In the genomic region with DNA sequence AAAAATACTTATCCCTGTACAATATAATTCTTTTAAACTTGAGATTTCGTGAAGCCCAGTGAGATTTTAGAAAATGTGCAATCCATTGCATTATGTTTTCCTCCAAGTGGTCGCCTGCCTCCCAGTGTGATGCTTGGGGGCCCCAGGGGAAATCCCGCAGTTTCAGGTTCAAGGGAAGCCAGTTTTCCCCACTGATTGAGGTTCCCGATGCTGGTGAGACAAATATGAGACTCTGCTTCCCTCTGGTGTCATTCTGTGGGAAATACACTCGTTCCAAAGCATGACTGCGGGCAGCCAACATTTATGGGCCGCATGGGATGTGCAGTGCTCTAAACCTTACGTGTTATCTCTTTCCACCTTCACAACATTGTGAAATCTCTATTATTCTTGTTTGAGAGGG, we compare ENCODE assay signal across 8 cellular contexts.
DNase-seq lines count a peak whose midpoint lies in the region; ATAC-seq, FAIRE-seq and TF ChIP-seq lines count a peak whose summit lies in the region.

No MANE protein-coding gene starts in this region.

- no peak overlapping the region for H4K91ac ChIP-seq in H1 (replicated peaks; ENCODE audit: insufficient read length, low read length)

- ATAC-seq in upper lobe of right lung: peak; percentile 69
- no peak for ATAC-seq in HG03097 (IDR thresholded peaks at IDR 0.05; ENCODE audit: low FRiP score, unreplicated experiment)

- 41% methylated on average over 8 of the region's 8 CpGs; no CpG with 5 or more reads in 1 of the 2 experiments for WGBS in H1 (ENCODE audit: extremely low coverage in 1 of 2, insufficient coverage in 1 of 2, insufficient read length in 1 of 2, insufficient replicate concordance in 2 of 2, low coverage in 1 of 2, low lambda C conversion rate in 2 of 2, missing lambda C conversion rate in 1 of 2), 2 experiments

- H3K4me2 ChIP-seq in H1 (ENCODE audit: insufficient read depth in 1 of 2, low read depth in 2 of 2, low read length in 2 of 2): no peak overlapping the region

- H3K27ac Mint-ChIP-seq in activated CD4-positive, alpha-beta T cell treated with anti-CD3 and anti-CD28 coated beads, Interleukin-2, amount 10 ng/mL, durations not matched to agents 24 days and 14 days: no peak overlapping the region

- no peaks in the 10 kb centered on the region for H4K20me1 ChIP-seq in H1 (replicated peaks in 1 of 2; ENCODE audit: control insufficient read depth in 1 of 2, insufficient read depth in 2 of 2, low read length in 2 of 2)

- no peak overlapping the region for H3K14ac ChIP-seq in H1 (ENCODE audit: insufficient read length)

- peaks cover 30% of the 10 kb centered on the region for H3K36me3 Mint-ChIP-seq in activated CD4-positive, alpha-beta T cell treated with anti-CD3 and anti-CD28 coated beads, Interleukin-2, amount 10 ng/mL, durations not matched to agents 24 days and 14 days (ENCODE audit: low read depth)

- peaks cover 29% of the 10 kb centered on the region for H3K4me1 Mint-ChIP-seq in activated CD4-positive, alpha-beta T cell treated with anti-CD3 and anti-CD28 coated beads, Interleukin-2, amount 10 ng/mL, durations not matched to agents 24 days and 14 days

- peak overlapping the region; percentile 31 for H3K4me3 Mint-ChIP-seq in activated CD4-positive, alpha-beta T cell treated with anti-CD3 and anti-CD28 coated beads, Interleukin-2, amount 10 ng/mL, durations not matched to agents 24 days and 14 days

- TF ChIP-seq RAD21 in H1 (IDR thresholded peaks at IDR 0.05 in 1 of 2, conservative IDR thresholded peaks at IDR 0.05 in 1 of 2; ENCODE audit: low read depth in 2 of 2, low read length in 2 of 2): peak; percentile 98 to 99

- no peak overlapping the region for H2BK12ac ChIP-seq in H1 (ENCODE audit: low read depth, low read length)

- H2BK120ac ChIP-seq in H1 (replicated peaks; ENCODE audit: low read depth, low read length): no peak overlapping the region

- no peak overlapping the region for H2AFZ ChIP-seq in H1 (ENCODE audit: low read length)

- intact Hi-C loops in cardiac septum (cut with DNase I) (loop anchor here (5.0 kb wide), 1 partner anchor 299 kb away; no protein-coding TSS in a partner anchor), upper lobe of right lung (cut with DNase I) (no loop called here)
- intact Hi-C loops in activated CD4-positive, alpha-beta T cell treated with anti-CD3 and anti-CD28 coated beads, Interleukin-2, amount 10 ng/mL, durations not matched to agents 24 days and 14 days (cut with micrococcal nuclease): loop anchor here (1.0 to 5.0 kb wide), 2 partner anchors 235 to 299 kb away; no protein-coding TSS in a partner anchor

- POLR2A ChIA-PET in H1 (lab: Charles Lee; ENCODE audit: partially characterized antibody): interaction anchor here (0.7 to 1.1 kb wide), 2 partner anchors 26 to 416 kb away, joined by 3 to 4 read pairs; no protein-coding TSS in a partner anchor

- no peak overlapping the region for H4K5ac ChIP-seq in H1 (ENCODE audit: insufficient read length, low read depth, low read length)

- peak; percentile 59 for TF ChIP-seq CTCF in cardiac muscle cell (IDR thresholded peaks at IDR 0.05; ENCODE audit: low read depth, low read length)
- peak; percentile 62 to 89 (median 87) for TF ChIP-seq CTCF in H1 (IDR thresholded peaks at IDR 0.05; ENCODE audit: control extremely low read depth in 1 of 3, insufficient read depth in 1 of 3, low read depth in 1 of 3, low read length in 3 of 3)
- peak; percentile 62 for TF ChIP-seq CTCF in upper lobe of right lung (IDR thresholded peaks at IDR 0.05)

- no peak overlapping the region for H3K9ac ChIP-seq in H1 (replicated peaks in 1 of 4; ENCODE audit: extremely low read depth in 1 of 4, low read depth in 3 of 4, low read length in 3 of 4)

- H2BK5ac ChIP-seq in H1 (ENCODE audit: low read depth, low read length): no peak overlapping the region

- H3K79me2 ChIP-seq in H1 (ENCODE audit: control insufficient read depth in 1 of 2, insufficient read depth in 2 of 2, low read length in 2 of 2): no peaks in the 10 kb centered on the region

- H4K8ac ChIP-seq in H1 (ENCODE audit: extremely low read depth, insufficient read depth, low read length): no peak overlapping the region

- no peak overlapping the region for H3K18ac ChIP-seq in H1 (ENCODE audit: extremely low read depth, low read length)

- no peaks in the 10 kb centered on the region for H3K27me3 Mint-ChIP-seq in activated CD4-positive, alpha-beta T cell treated with anti-CD3 and anti-CD28 coated beads, Interleukin-2, amount 10 ng/mL, durations not matched to agents 24 days and 14 days

- H2BK15ac ChIP-seq in H1 (ENCODE audit: low read length): no peak overlapping the region

- no peaks in the 10 kb centered on the region for H3K79me1 ChIP-seq in H1 (ENCODE audit: low read depth, low read length)

- H3K27ac ChIP-seq in cardiac muscle cell (no peak overlapping the region), H1 (ENCODE audit: low read depth, low read length) (no peak overlapping the region), upper lobe of right lung (no peak overlapping the region)

- CTCF ChIA-PET in H1 (lab: Charles Lee; ENCODE audit: partially characterized antibody): interaction anchor here (0.6 to 6.1 kb wide), 47 partner anchors 9 to 554 kb away, joined by 3 to 45 read pairs (median 4); a partner anchor contains a TSS

- no peak for TF ChIP-seq EP300 in H1 (IDR thresholded peaks at IDR 0.05; ENCODE audit: borderline replicate concordance in 1 of 2, low read depth in 2 of 2, low read length in 2 of 2)

- H3K56ac ChIP-seq in H1 (replicated peaks; ENCODE audit: insufficient read length, low read depth, low read length): no peak overlapping the region

- DNase-seq in cardiac muscle cell (ENCODE audit: low read depth in 1 of 2, low spot score in 1 of 2): peak; percentile 61 to 65
- no peak for DNase-seq in cardiac septum (ENCODE audit: low spot score)
- DNase-seq in NCI-H1930 (lab: John Stamatoyannopoulos, UW): peak; percentile 27 to 49
- DNase-seq in activated CD4-positive, alpha-beta T cell treated with anti-CD3 and anti-CD28 coated beads, Interleukin-2, amount 10 ng/mL, durations not matched to agents 24 days and 14 days: peak; percentile 81
- DNase-seq in H1 (ENCODE audit: low read depth in 1 of 2, low spot score in 2 of 2): peak in 1 of 2 experiments; percentile 70
- DNase-seq in mucosa of gallbladder (ENCODE audit: low spot score): peak; percentile 48
- DNase-seq in upper lobe of right lung: no peak

- no peak overlapping the region for H2BK20ac ChIP-seq in H1 (ENCODE audit: low read length)

- H3K9me3 Mint-ChIP-seq in activated CD4-positive, alpha-beta T cell treated with anti-CD3 and anti-CD28 coated beads, Interleukin-2, amount 10 ng/mL, durations not matched to agents 24 days and 14 days: no peaks in the 10 kb centered on the region

- H3K4me1 ChIP-seq in cardiac muscle cell (ENCODE audit: low read depth): no peaks in the 10 kb centered on the region
- no peaks in the 10 kb centered on the region; a peak in 1 of 7 replicates for H3K4me1 ChIP-seq in H1 (replicated peaks in 1 of 4; ENCODE audit: control insufficient read depth in 3 of 4, insufficient read depth in 4 of 4, low read length in 3 of 4)
- no peaks in the 10 kb centered on the region for H3K4me1 ChIP-seq in upper lobe of right lung

- no peaks in the 10 kb centered on the region for H3K23me2 ChIP-seq in H1 (ENCODE audit: low read depth, low read length)

- H3K4me3 ChIP-seq in cardiac muscle cell (no peak overlapping the region), H1 (ENCODE audit: extremely low read depth in 1 of 4, insufficient read depth in 2 of 4, low read depth in 3 of 4, low read length in 4 of 4) (no peak overlapping the region), upper lobe of right lung (no peak overlapping the region)

- peak; percentile 89 for FAIRE-seq in H1 (lab: Jason Lieb, UNC)

- H3K9me3 ChIP-seq in cardiac muscle cell (ENCODE audit: low read depth): no peaks in the 10 kb centered on the region
- H3K9me3 ChIP-seq in H1 (ENCODE audit: insufficient read depth in 2 of 2, low read depth in 1 of 2, low read length in 1 of 2): no peaks in the 10 kb centered on the region
- H3K9me3 ChIP-seq in upper lobe of right lung: no peaks in the 10 kb centered on the region

- no peak for TF ChIP-seq POLR2A in H1 (IDR thresholded peaks at IDR 0.05; ENCODE audit: control extremely low read depth in 1 of 2, low read depth in 2 of 2, low read length in 2 of 2)

- H3K36me3 ChIP-seq in cardiac muscle cell (no peaks in the 10 kb centered on the region), H1 (ENCODE audit: control insufficient read depth in 2 of 4, insufficient read depth in 4 of 4, low read length in 3 of 4) (no peaks in the 10 kb centered on the region), upper lobe of right lung (no peaks in the 10 kb centered on the region)

- H3K4ac ChIP-seq in H1 (replicated peaks; ENCODE audit: insufficient read length, low read depth, low read length): no peak overlapping the region

- H3K23ac ChIP-seq in H1 (ENCODE audit: insufficient read length): no peak overlapping the region

- H2AK5ac ChIP-seq in H1 (ENCODE audit: low read depth, low read length): no peak overlapping the region

- no peaks in the 10 kb centered on the region for H3K27me3 ChIP-seq in cardiac muscle cell
- no peaks in the 10 kb centered on the region for H3K27me3 ChIP-seq in H1 (replicated peaks in 1 of 4; ENCODE audit: control insufficient read depth in 3 of 4, extremely low read depth in 1 of 4, insufficient read depth in 3 of 4, low read length in 3 of 4)
- H3K27me3 ChIP-seq in upper lobe of right lung: no peaks in the 10 kb centered on the region

TF ChIP-seq in H1, 55 proteins besides CTCF, POLR2A, EP300 and RAD21 (continues in another document):
- no peak for TF ChIP-seq CHD1 (IDR thresholded peaks at IDR 0.05; ENCODE audit: low read depth, low read length)
- no peak for TF ChIP-seq HDAC2 (IDR thresholded peaks at IDR 0.05; ENCODE audit: borderline replicate concordance in 1 of 2, low read depth in 2 of 2, low read length in 2 of 2)
- TF ChIP-seq SIRT6 (IDR thresholded peaks at IDR 0.05; ENCODE audit: low read length): no peak
- no peak for TF ChIP-seq RBBP5 (IDR thresholded peaks at IDR 0.05; ENCODE audit: borderline replicate concordance, low read depth, low read length)
- TF ChIP-seq NANOG (IDR thresholded peaks at IDR 0.05; ENCODE audit: insufficient read depth, low read depth, low read length, poor library complexity, severe bottlenecking): no peak
- TF ChIP-seq JUND (IDR thresholded peaks at IDR 0.05; ENCODE audit: low read length): no peak

Comparison
In these comparisons a context has a peak if more than half of its experiments do, and no peak if none do; other contexts are left out.
1. DNase-seq: peak in cardiac muscle cell (2 of 2), NCI-H1930 (2 of 2), activated CD4-positive, alpha-beta T cell treated with anti-CD3 and anti-CD28 coated beads, Interleukin-2, amount 10 ng/mL, durations not matched to agents 24 days and 14 days (single experiment) and mucosa of gallbladder (single experiment); none in cardiac septum (single experiment) and upper lobe of right lung (single experiment).
2. Peak in every context shown above with its lines, with median percentiles within 50 percentile points of each other: CTCF ChIP-seq.